ENCODE assay signal across 8 cellular contexts in the genomic region with DNA sequence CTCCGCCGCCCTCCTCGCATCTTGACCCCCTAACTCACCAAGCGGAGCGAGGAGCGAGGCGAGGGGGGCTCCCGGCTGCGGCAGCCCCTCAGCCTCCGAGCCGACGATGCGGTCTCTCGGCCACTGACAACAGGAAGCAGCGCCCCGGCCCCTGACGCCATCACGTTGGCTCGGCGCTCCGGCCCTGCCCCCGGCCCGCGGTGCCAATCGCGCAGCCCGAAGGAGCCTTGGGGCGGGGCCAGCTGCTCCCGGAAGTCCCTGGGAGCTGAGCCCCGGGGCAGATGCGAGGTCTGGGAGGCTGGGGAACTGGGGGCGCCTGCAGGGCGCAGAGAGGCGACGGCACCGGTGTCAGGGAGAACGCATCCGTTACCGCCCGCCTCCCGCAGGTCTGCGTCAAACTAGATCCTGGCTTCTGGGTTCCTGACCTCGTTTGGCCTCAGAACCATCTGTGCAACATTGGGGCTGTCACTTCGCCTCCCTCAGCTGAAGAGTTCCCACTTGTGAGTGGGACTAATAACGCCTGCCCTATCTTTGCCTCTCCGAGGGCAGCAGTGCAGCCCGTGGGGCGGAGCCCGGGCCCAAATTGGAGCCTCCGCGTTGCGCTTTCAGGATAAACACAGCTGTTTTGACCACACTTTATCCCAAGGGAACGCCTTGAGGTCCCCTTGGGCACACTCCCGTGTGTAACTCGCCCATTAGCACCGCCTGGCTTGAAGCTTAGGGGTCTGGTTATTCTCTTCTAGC.
DNase-seq lines count a peak whose midpoint lies in the region; ATAC-seq, FAIRE-seq and TF ChIP-seq lines count a peak whose summit lies in the region.
"Not testable (repeated sequence)": the region's sequence is repeated elsewhere in the genome, so short reads cannot be mapped to it uniquely, and the experiment has no call there.

No MANE protein-coding gene starts in this region.

- not testable (repeated sequence) for H3K4me1 ChIP-seq in IMR-90 (ENCODE audit: control insufficient read depth, insufficient read depth, low read length); fibroblast of lung (ENCODE audit: control insufficient read depth, extremely low read depth, insufficient read depth, low read length)

- not testable (repeated sequence) for H4K20me1 ChIP-seq in IMR-90 (ENCODE audit: insufficient read depth, low read length); fibroblast of lung (ENCODE audit: control insufficient read depth, extremely low read depth, insufficient read depth, low read length)

- not testable (repeated sequence) for H3K27me3 Mint-ChIP-seq in activated T-helper 1 cell treated with anti-CD3 and anti-CD28 coated beads, Interleukin-12 subunit alpha, Interleukin-12 subunit beta, Interleukin-2, Interleukin-4 antibody, amounts not matched to agents 30 ng/mL and 10 ng/mL and 1 ng/mL, durations not matched to agents 14 hours and 24 hours and 36 hours (ENCODE audit: insufficient read depth); naive B cell

- H3K4me3 ChIP-seq in IMR-90 (ENCODE audit: insufficient read depth, low read depth, low read length) (peak overlapping the region; percentile 97), fibroblast of lung (replicated peaks in 1 of 4; ENCODE audit: control extremely low read depth in 1 of 4, insufficient read depth in 1 of 4, low read depth in 3 of 4, low read length in 4 of 4) (peak overlapping the region; percentile 53 to 73 (median 62))

- H3K4me3 Mint-ChIP-seq in activated T-helper 1 cell treated with anti-CD3 and anti-CD28 coated beads, Interleukin-12 subunit alpha, Interleukin-12 subunit beta, Interleukin-2, Interleukin-4 antibody, amounts not matched to agents 30 ng/mL and 10 ng/mL and 1 ng/mL, durations not matched to agents 14 hours and 24 hours and 36 hours, result peak overlapping the region; percentile 92
- peak overlapping the region; percentile 86 to 96 (median 94) for H3K4me3 Mint-ChIP-seq in naive B cell

- not testable (repeated sequence) for H3K9me3 Mint-ChIP-seq in activated T-helper 1 cell treated with anti-CD3 and anti-CD28 coated beads, Interleukin-12 subunit alpha, Interleukin-12 subunit beta, Interleukin-2, Interleukin-4 antibody, amounts not matched to agents 30 ng/mL and 10 ng/mL and 1 ng/mL, durations not matched to agents 14 hours and 24 hours and 36 hours; naive B cell

- intact Hi-C loops in IMR-90 (cut with micrococcal nuclease), result not testable (repeated sequence)
- intact Hi-C loops in activated T-helper 1 cell treated with anti-CD3 and anti-CD28 coated beads, Interleukin-12 subunit alpha, Interleukin-12 subunit beta, Interleukin-2, Interleukin-4 antibody, amounts not matched to agents 30 ng/mL and 10 ng/mL and 1 ng/mL, durations not matched to agents 14 hours and 24 hours and 36 hours (cut with micrococcal nuclease), result loop anchor here (5.0 kb wide), 1 partner anchor 60 kb away; no protein-coding TSS in a partner anchor

- H3K4ac ChIP-seq in IMR-90 (ENCODE audit: low read depth, low read length), result 0 out of 2 replicates have a peak overlapping the region, but pooled peaks have one; percentile 65

- not testable (repeated sequence) for H3K79me2 ChIP-seq in fibroblast of lung (ENCODE audit: control insufficient read depth, insufficient read depth, low read length)

- not testable (repeated sequence) for H3K36me3 Mint-ChIP-seq in activated T-helper 1 cell treated with anti-CD3 and anti-CD28 coated beads, Interleukin-12 subunit alpha, Interleukin-12 subunit beta, Interleukin-2, Interleukin-4 antibody, amounts not matched to agents 30 ng/mL and 10 ng/mL and 1 ng/mL, durations not matched to agents 14 hours and 24 hours and 36 hours (ENCODE audit: low read depth); naive B cell

- TF ChIP-seq CTCF in IMR-90 (conservative IDR thresholded peaks at IDR 0.05; ENCODE audit: low read depth, low read length); fibroblast of lung (conservative IDR thresholded peaks at IDR 0.05 in 1 of 2, IDR thresholded peaks at IDR 0.05 in 1 of 2; ENCODE audit: low read depth in 1 of 2, low read length in 2 of 2): not testable (repeated sequence)

- H4K8ac ChIP-seq in IMR-90 (ENCODE audit: low read depth in 2 of 2, low read length in 2 of 2), result peak overlapping the region; percentile 81 to 85; a peak in 2 of 4 replicates

- H3K14ac ChIP-seq in IMR-90 (replicated peaks; ENCODE audit: low read depth, low read length), result peak overlapping the region; percentile 76; the same call in 1 of the 2 replicates

- H3K9ac ChIP-seq in IMR-90 (ENCODE audit: low read depth, low read length), result peak overlapping the region; percentile 73
- H3K9ac ChIP-seq in fibroblast of lung (ENCODE audit: insufficient read depth, low read length), result peak overlapping the region; percentile 63

- dilution Hi-C loops in IMR-90 (cut with HindIII; ENCODE audit: low sequenced_read_pairs, unreplicated experiment), result not testable (repeated sequence)

- H2BK15ac ChIP-seq in IMR-90 (ENCODE audit: low read depth, low read length), result not testable (repeated sequence)

- peaks cover 21% of the 10 kb centered on the region for H3K4me1 Mint-ChIP-seq in activated T-helper 1 cell treated with anti-CD3 and anti-CD28 coated beads, Interleukin-12 subunit alpha, Interleukin-12 subunit beta, Interleukin-2, Interleukin-4 antibody, amounts not matched to agents 30 ng/mL and 10 ng/mL and 1 ng/mL, durations not matched to agents 14 hours and 24 hours and 36 hours (ENCODE audit: low read depth)
- H3K4me1 Mint-ChIP-seq in naive B cell, result peaks cover 20 to 31% (median 22%) of the 10 kb centered on the region in 3 donors

- H3K23ac ChIP-seq in IMR-90 (ENCODE audit: low read depth, low read length), result not testable (repeated sequence)

- not testable (repeated sequence) for H3K18ac ChIP-seq in IMR-90 (ENCODE audit: low read depth, low read length)

- H3K4me2 ChIP-seq in IMR-90 (ENCODE audit: low read depth, low read length), result peak overlapping the region; percentile 91
- H3K4me2 ChIP-seq in fibroblast of lung (ENCODE audit: extremely low read depth, insufficient read depth, low read length), result peak overlapping the region; percentile 71

- POLR2A ChIA-PET in IMR-90 (lab: Charles Lee; ENCODE audit: unreplicated experiment), result not testable (repeated sequence)

- not testable (repeated sequence) for TF ChIP-seq RAD21 in IMR-90 (IDR thresholded peaks at IDR 0.05; ENCODE audit: low read length)

- not testable (repeated sequence) for H2BK120ac ChIP-seq in IMR-90 (ENCODE audit: low read depth, low read length)

- not testable (repeated sequence) for BruUV-seq in IMR-90 (replicated peaks; lab: Mats Ljungman, UMichigan)

- in situ Hi-C loops in IMR-90 (cut with MboI; ENCODE audit: low sequenced_read_pairs), result not testable (repeated sequence)

- not testable (repeated sequence) for H2AK9ac ChIP-seq in IMR-90 (replicated peaks; ENCODE audit: low read depth, low read length, poor library complexity)

- WGBS in IMR-90 (ENCODE audit: extremely low coverage in 2 of 2, insufficient read length in 1 of 2), 2 experiments, result no CpG with 5 or more reads among the region's 56 CpGs

- peak; percentile 66; the same call in 1 of the 2 replicates for TF ChIP-seq POLR2A in IMR-90 (IDR thresholded peaks at IDR 0.05; ENCODE audit: low read depth, low read length)

- H3K27ac ChIP-seq in IMR-90 (ENCODE audit: insufficient read depth, low read length) (peak overlapping the region; percentile 69), fibroblast of lung (ENCODE audit: insufficient read depth, low read length) (peak overlapping the region; percentile 63)

- not testable (repeated sequence) for FAIRE-seq in RCC 7860 (lab: Jason Lieb, UNC)

- H3K27me3 ChIP-seq in IMR-90 (ENCODE audit: control insufficient read depth, insufficient read depth, low read length); fibroblast of lung (ENCODE audit: control insufficient read depth, insufficient read depth, low read length): not testable (repeated sequence)

- not testable (repeated sequence) for H4K91ac ChIP-seq in IMR-90 (ENCODE audit: insufficient read depth, low read depth, low read length)

- ATAC-seq in GM21619 (IDR thresholded peaks at IDR 0.05; ENCODE audit: unreplicated experiment) (peak; percentile 89), IMR-90 (ENCODE audit: low read depth) (peak; percentile 98), naive B cell (ENCODE audit: low read depth in 2 of 2) (peak; percentile 89 to 90)

- H2BK20ac ChIP-seq in IMR-90 (ENCODE audit: low read depth, low read length), result not testable (repeated sequence)

- not testable (repeated sequence) for H2AK5ac ChIP-seq in IMR-90 (ENCODE audit: low read depth, low read length)

- not testable (repeated sequence) for H3K9me3 ChIP-seq in IMR-90 (ENCODE audit: control insufficient read depth, insufficient read depth, low read length); fibroblast of lung (ENCODE audit: control insufficient read depth, insufficient read depth, low read depth, low read length)

- peak overlapping the region; percentile 61; the same call in 1 of the 2 replicates for H4K5ac ChIP-seq in IMR-90 (ENCODE audit: low read depth, low read length)

- H3K27ac Mint-ChIP-seq in activated T-helper 1 cell treated with anti-CD3 and anti-CD28 coated beads, Interleukin-12 subunit alpha, Interleukin-12 subunit beta, Interleukin-2, Interleukin-4 antibody, amounts not matched to agents 30 ng/mL and 10 ng/mL and 1 ng/mL, durations not matched to agents 14 hours and 24 hours and 36 hours, result peak overlapping the region; percentile 87
- H3K27ac Mint-ChIP-seq in naive B cell, result peak overlapping the region; percentile 93 to 98 (median 97)

- H2BK5ac ChIP-seq in IMR-90 (ENCODE audit: low read depth, low read length, poor library complexity, severe bottlenecking), result peak overlapping the region; percentile 34

- H3K36me3 ChIP-seq in IMR-90 (ENCODE audit: control insufficient read depth, insufficient read depth, low read length); fibroblast of lung (ENCODE audit: control insufficient read depth, insufficient read depth, low read length): not testable (repeated sequence)

- H2AFZ ChIP-seq in IMR-90 (replicated peaks; ENCODE audit: low read length, poor library complexity) (peak overlapping the region; percentile 70), fibroblast of lung (ENCODE audit: low read length) (peak overlapping the region; percentile 11)

- CTCF ChIA-PET in IMR-90 (lab: Yijun Ruan, JAX), result not testable (repeated sequence)

- DNase-seq in DMS53 (lab: John Stamatoyannopoulos, UW), result peak; percentile 83
- DNase-seq in IMR-90, result peak; percentile 68
- peak; percentile 44 for DNase-seq in RCC 7860 (ENCODE audit: low spot score)
- peak; percentile 87 for DNase-seq in activated T-helper 1 cell treated with anti-CD3 and anti-CD28 coated beads, Interleukin-12 subunit alpha, Interleukin-12 subunit beta, Interleukin-2, Interleukin-4 antibody, amounts not matched to agents 30 ng/mL and 10 ng/mL and 1 ng/mL, durations not matched to agents 14 hours and 24 hours and 36 hours (ENCODE audit: low spot score)
- DNase-seq in fibroblast of lung (ENCODE audit: low read depth in 2 of 2), result peak; percentile 74
- peak; percentile 89 for DNase-seq in naive B cell
- peak; percentile 64 for DNase-seq in stimulated activated CD8-positive, alpha-beta memory T cell treated with anti-CD3 and anti-CD28 coated beads, Interleukin-7, amount 100 ng/mL, for 24 hours (ENCODE audit: low read depth)

- not testable (repeated sequence) for H3K9me1 ChIP-seq in IMR-90 (ENCODE audit: insufficient read depth, low read length)

- not testable (repeated sequence) for H3K56ac ChIP-seq in IMR-90 (ENCODE audit: extremely low read depth, insufficient read depth, low read length)

- H3K79me1 ChIP-seq in IMR-90 (ENCODE audit: low read depth in 1 of 2, low read length in 2 of 2), result peaks cover 4 to 12% of the 10 kb centered on the region in 2 experiments; a peak in 2 of 4 replicates

Comparison
In these comparisons a context has a peak if more than half of its experiments do, and no peak if none do; other contexts are left out.
1. Peak in every context shown above with its lines: DNase-seq, ATAC-seq, H3K4me3 ChIP-seq and H3K27ac ChIP-seq.